ENCODE assay signal across 11 cellular contexts in the genomic region with DNA sequence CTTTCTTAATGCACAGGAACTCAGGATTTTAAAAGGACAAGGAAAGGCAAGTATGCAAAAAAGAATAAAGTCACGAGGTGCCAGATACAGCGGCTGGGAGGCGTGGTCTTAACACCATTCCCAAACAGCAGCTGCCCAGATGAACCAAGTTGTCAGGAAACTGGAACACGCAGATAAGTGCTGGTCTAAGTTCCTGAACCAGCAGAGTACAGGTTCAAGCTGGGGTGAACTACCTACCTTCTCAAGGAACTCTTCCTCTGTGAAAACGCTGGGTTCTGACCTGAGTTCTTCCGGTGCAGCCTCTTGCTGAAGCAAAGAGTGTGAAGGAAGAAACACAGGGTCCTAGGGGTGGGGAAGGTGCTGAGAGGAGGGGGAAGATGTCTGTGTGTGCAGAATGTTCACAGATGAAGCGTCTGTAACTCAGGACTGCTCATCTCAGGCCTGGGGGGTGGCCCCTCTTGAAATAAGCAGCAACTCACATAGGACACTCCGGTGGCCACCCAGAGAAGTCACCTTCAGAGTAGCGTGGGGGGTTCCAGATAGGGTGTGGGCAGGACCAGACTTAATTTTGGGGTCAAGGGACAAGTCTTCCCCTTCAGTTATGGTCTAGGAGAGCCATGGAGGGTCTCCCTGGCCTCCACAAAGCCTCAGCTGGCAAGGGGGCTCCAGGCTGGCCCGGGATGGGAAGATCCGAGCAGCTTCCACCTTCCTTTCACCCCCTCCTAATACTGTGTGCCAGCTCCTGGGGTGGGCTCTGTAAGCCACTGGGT. TPM values are rescaled to one million over a fixed set of nuclear protein-coding genes. Genes with fewer than 3 reads are reported as not detected.
DNase-seq lines count a peak whose midpoint lies in the region; ATAC-seq and TF ChIP-seq lines count a peak whose summit lies in the region.
"Had no signal": no experiment of that assay in that cellular context is flagged by ENCODE, and none has a peak within 500 bp of the region (broad histone marks: within the 10 kb centered on the region; RNA-seq: fewer than 3 reads in every experiment).

No MANE protein-coding gene starts in this region.

- no peaks in the 10 kb centered on the region for H3K9me2 ChIP-seq in GM23338 (ENCODE audit: insufficient read depth)

- no peaks in the 10 kb centered on the region for H3K27me3 ChIP-seq in GM23338 (ENCODE audit: insufficient read depth)
- no peaks in the 10 kb centered on the region for H3K27me3 ChIP-seq in sigmoid colon
- no peaks in the 10 kb centered on the region for H3K27me3 ChIP-seq in gastroesophageal sphincter

- H4K20me1 ChIP-seq in GM23338 (replicated peaks; ENCODE audit: insufficient read depth): peaks cover 50% of the 10 kb centered on the region

- 52 to 57% methylated on average over 11 of the region's 11 CpGs for WGBS in sigmoid colon, 2 donors
- 70 to 76% methylated on average over 7 of the region's 11 CpGs for WGBS in gastroesophageal sphincter (ENCODE audit: low coverage in 1 of 2), 2 donors

- H3K27ac Mint-ChIP-seq in GM23338: peak overlapping the region; percentile 2; the same call in 1 of the 2 replicates

- H3K27me3 Mint-ChIP-seq in GM23338 (ENCODE audit: insufficient read depth, low read depth, poor library complexity): peaks cover 12% of the 10 kb centered on the region

- H3K36me3 ChIP-seq in GM23338 (ENCODE audit: insufficient read depth) (peaks cover 3% of the 10 kb centered on the region; the same call in 1 of the 2 replicates), sigmoid colon (no peaks in the 10 kb centered on the region), gastroesophageal sphincter (peaks cover 0 to 4% of the 10 kb centered on the region in 2 donors)

- no peak overlapping the region for H3K4me3 Mint-ChIP-seq in GM23338

- TF ChIP-seq CTCF in GM23338 (conservative IDR thresholded peaks at IDR 0.05; ENCODE audit: low read depth in 2 of 2) (no peak), sigmoid colon (IDR thresholded peaks at IDR 0.05) (no peak), gastroesophageal sphincter (IDR thresholded peaks at IDR 0.05) (no peak)

- peaks cover 50% of the 10 kb centered on the region for H3K4me1 Mint-ChIP-seq in GM23338

- intact Hi-C loops in sigmoid colon (cut with DNase I): no loop called here

- TF ChIP-seq EP300 in sigmoid colon (IDR thresholded peaks at IDR 0.05) (no peak), gastroesophageal sphincter (IDR thresholded peaks at IDR 0.05) (no peak)

- H3K27ac ChIP-seq in GM23338 (ENCODE audit: low read depth): peak overlapping the region; percentile 70; the same call in 1 of the 2 replicates
- H3K27ac ChIP-seq in sigmoid colon: peak overlapping the region in 2 of 4 donors; percentile 25 to 27
- peak overlapping the region in 2 of 4 donors; percentile 47 to 52 for H3K27ac ChIP-seq in gastroesophageal sphincter

- no peak overlapping the region for H3K4me3 ChIP-seq in GM23338
- H3K4me3 ChIP-seq in sigmoid colon: no peak overlapping the region
- no peak overlapping the region for H3K4me3 ChIP-seq in gastroesophageal sphincter

- peaks cover 52% of the 10 kb centered on the region for H3K4me1 ChIP-seq in GM23338 (ENCODE audit: insufficient read depth)
- H3K4me1 ChIP-seq in sigmoid colon: peaks cover 4 to 19% (median 12%) of the 10 kb centered on the region in 4 donors
- peaks cover 0 to 36% (median 3%) of the 10 kb centered on the region in 3 donors for H3K4me1 ChIP-seq in gastroesophageal sphincter

- no peaks in the 10 kb centered on the region; the same call in 2 of the 3 replicates for H3K9me3 Mint-ChIP-seq in GM23338

- H3K9me3 ChIP-seq in sigmoid colon: no peaks in the 10 kb centered on the region
- H3K9me3 ChIP-seq in gastroesophageal sphincter: no peaks in the 10 kb centered on the region

- peaks cover 50% of the 10 kb centered on the region for H3K36me3 Mint-ChIP-seq in GM23338 (ENCODE audit: low read depth)

- no peak overlapping the region for H2AFZ ChIP-seq in GM23338

- ATAC-seq in GM23338: no peak
- ATAC-seq in GM21825 (IDR thresholded peaks at IDR 0.05; ENCODE audit: unreplicated experiment): no peak
- ATAC-seq in gastroesophageal sphincter: no peak

- TF ChIP-seq POLR2A in erythroblast (IDR thresholded peaks at IDR 0.05; ENCODE audit: low read length): peak; percentile 40
- TF ChIP-seq POLR2A in sigmoid colon (IDR thresholded peaks at IDR 0.05): no peak
- TF ChIP-seq POLR2A in gastroesophageal sphincter (IDR thresholded peaks at IDR 0.05): no peak

- no peak for DNase-seq in GM23338 (ENCODE audit: low spot score)
- peak; percentile 32 for DNase-seq in OCI-M1 (lab: John Stamatoyannopoulos, UW)
- DNase-seq in erythroblast (lab: John Stamatoyannopoulos, UW): peak; percentile 32 to 45
- DNase-seq in sigmoid colon: peak; percentile 57
- no peak for DNase-seq in medulla oblongata (ENCODE audit: extremely low spot score)
- DNase-seq in DMS 273 (lab: John Stamatoyannopoulos, UW; ENCODE audit: unreplicated experiment): no peak
- DNase-seq: NCI-H82, retina had no signal

- H3K79me2 ChIP-seq in GM23338 (replicated peaks; ENCODE audit: insufficient read depth): peaks cover 80% of the 10 kb centered on the region

- peak overlapping the region; percentile 57; the same call in 1 of the 2 replicates for H3K4me2 ChIP-seq in GM23338

- H3F3A ChIP-seq in GM23338 (replicated peaks; ENCODE audit: low read depth): peaks cover 19% of the 10 kb centered on the region; the same call in 1 of the 2 replicates

TF ChIP-seq in GM23338, 12 proteins besides CTCF, POLR2A, EP300 and RAD21 (continues in another document):
- TF ChIP-seq, protein P1, sequence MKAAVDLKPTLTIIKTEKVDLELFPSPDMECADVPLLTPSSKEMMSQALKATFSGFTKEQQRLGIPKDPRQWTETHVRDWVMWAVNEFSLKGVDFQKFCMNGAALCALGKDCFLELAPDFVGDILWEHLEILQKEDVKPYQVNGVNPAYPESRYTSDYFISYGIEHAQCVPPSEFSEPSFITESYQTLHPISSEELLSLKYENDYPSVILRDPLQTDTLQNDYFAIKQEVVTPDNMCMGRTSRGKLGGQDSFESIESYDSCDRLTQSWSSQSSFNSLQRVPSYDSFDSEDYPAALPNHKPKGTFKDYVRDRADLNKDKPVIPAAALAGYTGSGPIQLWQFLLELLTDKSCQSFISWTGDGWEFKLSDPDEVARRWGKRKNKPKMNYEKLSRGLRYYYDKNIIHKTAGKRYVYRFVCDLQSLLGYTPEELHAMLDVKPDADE (IDR thresholded peaks at IDR 0.05): no peak
- TF ChIP-seq CREB1 (CRISPR knock-in tag; IDR thresholded peaks at IDR 0.05; ENCODE audit: low read depth): no peak

RNA-seq across cellular contexts. Expression of a gene that starts 3.2 kb away (rescaled TPM):
- 106 and 127 TPM in 2 replicates for total RNA-seq in GM23338 (2014; rRNA removed; shearing (Covaris generic))
- polyA plus RNA-seq in GM23338 (2016; fragmentation: Nextera tagmentation; extraction: Ambion mirVana): 37.9 and 43.1 TPM in 2 replicates
- 10 to 100 TPM; 15.9 to 24.3 (median 17.2) TPM for total RNA-seq in sigmoid colon
- polyA plus RNA-seq in sigmoid colon: 10 to 100 TPM in 1 of 3 donors, 1 to 10 TPM in 2; 5.1 to 13.8 (median 5.4) TPM
- total RNA-seq in gastroesophageal sphincter: 10 to 100 TPM; 16.8 to 27.7 (median 21.0) TPM

RNA-seq across cellular contexts. Expression of a gene that starts 31.1 kb away (rescaled TPM):
- 1.6 and 2.4 TPM in 2 replicates for total RNA-seq in GM23338 (2014; rRNA removed; shearing (Covaris generic))
- polyA plus RNA-seq in GM23338 (2016; fragmentation: Nextera tagmentation; extraction: Ambion mirVana): 3.0 and 3.7 TPM in 2 replicates
- 1 to 10 TPM in 1 of 4 donors, under 1 TPM in 1, not detected in 2; 0.82 to 1.8 TPM for total RNA-seq in sigmoid colon
- 1 to 10 TPM in 1 of 3 donors, under 1 TPM in 1, not detected in 1; 0.47 to 3.0 TPM for polyA plus RNA-seq in sigmoid colon
- total RNA-seq in gastroesophageal sphincter: under 1 TPM in 1 of 4 donors, not detected in 3; 0.40 TPM
- total RNA-seq: T-helper 2 cell treated with Interferon-gamma antibody and Interleukin-4, amounts not matched to agents 100 ng/mL and 5 ng/mL, for 36 hours had no signal

RNA-seq across cellular contexts. Expression of a gene that starts 35.0 kb away (rescaled TPM):
- total RNA-seq in GM23338 (2014; rRNA removed; shearing (Covaris generic)): 1.7 TPM in 1 of 2 replicates, not detected in the other
- polyA plus RNA-seq in GM23338 (2016; fragmentation: Nextera tagmentation; extraction: Ambion mirVana) (1.2 and 1.5 TPM in 2 replicates), sigmoid colon (not detected)
- total RNA-seq in sigmoid colon (not detected), gastroesophageal sphincter (not detected)
- total RNA-seq: T-helper 2 cell treated with Interferon-gamma antibody and Interleukin-4, amounts not matched to agents 100 ng/mL and 5 ng/mL, for 36 hours had no signal

Comparison
In these comparisons a context has a peak if more than half of its experiments do, and no peak if none do; other contexts are left out.
1. DNase-seq: peak in OCI-M1 (single experiment), erythroblast (2 of 2) and sigmoid colon (single experiment); none in GM23338 (single experiment), medulla oblongata (single experiment) and DMS 273 (single experiment).